In genomic region chr13:95455782-95456181, GRCh38 we compare ENCODE assay signal across 1 cellular context.
TF ChIP-seq lines count a peak whose summit lies in the region.

No MANE protein-coding gene starts in this region.

TF ChIP-seq in K562, 482 proteins besides CTCF, POLR2A, EP300 and RAD21 (continued from another document):
- TF ChIP-seq CTCFL (IDR thresholded peaks at IDR 0.05; ENCODE audit: borderline replicate concordance, insufficient read depth, low read depth, low read length, poor library complexity, severe bottlenecking): no peak
- TF ChIP-seq SPI1 (IDR thresholded peaks at IDR 0.05; ENCODE audit: borderline replicate concordance, low read depth, low read length): no peak
- TF ChIP-seq FOXP1 (CRISPR knock-in tag; IDR thresholded peaks at IDR 0.05): no peak
- TF ChIP-seq ZBTB9 (CRISPR knock-in tag; IDR thresholded peaks at IDR 0.05): no peak
- peak; percentile 79 for TF ChIP-seq MAFG (tag; conservative IDR thresholded peaks at IDR 0.05)
- TF ChIP-seq CBFA2T3 (IDR thresholded peaks at IDR 0.05): no peak
- no peak for TF ChIP-seq ETS2 (tag; IDR thresholded peaks at IDR 0.05; ENCODE audit: borderline replicate concordance, poor library complexity, severe bottlenecking)
- peak; percentile 46; the same call in 1 of the 2 replicates for TF ChIP-seq MAFF (IDR thresholded peaks at IDR 0.05; ENCODE audit: low read length)
- TF ChIP-seq NCOR1 (IDR thresholded peaks at IDR 0.05): no peak
- no peak for TF ChIP-seq EGR1 (conservative IDR thresholded peaks at IDR 0.05)
- TF ChIP-seq, protein P1, sequence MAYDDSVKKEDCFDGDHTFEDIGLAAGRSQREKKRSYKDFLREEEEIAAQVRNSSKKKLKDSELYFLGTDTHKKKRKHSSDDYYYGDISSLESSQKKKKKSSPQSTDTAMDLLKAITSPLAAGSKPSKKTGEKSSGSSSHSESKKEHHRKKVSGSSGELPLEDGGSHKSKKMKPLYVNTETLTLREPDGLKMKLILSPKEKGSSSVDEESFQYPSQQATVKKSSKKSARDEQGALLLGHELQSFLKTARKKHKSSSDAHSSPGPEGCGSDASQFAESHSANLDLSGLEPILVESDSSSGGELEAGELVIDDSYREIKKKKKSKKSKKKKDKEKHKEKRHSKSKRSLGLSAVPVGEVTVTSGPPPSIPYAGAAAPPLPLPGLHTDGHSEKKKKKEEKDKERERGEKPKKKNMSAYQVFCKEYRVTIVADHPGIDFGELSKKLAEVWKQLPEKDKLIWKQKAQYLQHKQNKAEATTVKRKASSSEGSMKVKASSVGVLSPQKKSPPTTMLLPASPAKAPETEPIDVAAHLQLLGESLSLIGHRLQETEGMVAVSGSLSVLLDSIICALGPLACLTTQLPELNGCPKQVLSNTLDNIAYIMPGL (CRISPR knock-in tag; IDR thresholded peaks at IDR 0.05): no peak
- TF ChIP-seq MEF2D (tag; conservative IDR thresholded peaks at IDR 0.05; ENCODE audit: low read depth): no peak
- no peak for TF ChIP-seq RCOR1 (IDR thresholded peaks at IDR 0.05; ENCODE audit: borderline replicate concordance in 1 of 2, low read depth in 2 of 2, low read length in 2 of 2)
